ENCODE assay signal across 21 cellular contexts in genomic region chr9:106932178-106932577, GRCh38.
"Had no signal": no experiment of that assay in that cellular context is flagged by ENCODE, and none has a peak within 500 bp of the region (broad histone marks: within the 10 kb centered on the region; RNA-seq: fewer than 3 reads in every experiment).

No MANE protein-coding gene starts in this region.

- H3K9me3 ChIP-seq: left lung, prostate gland, right atrium auricular region, suprapubic skin had no signal

- H3K9me3 Mint-ChIP-seq: nephron, neural progenitor cell had no signal

- ATAC-seq: effector memory CD8-positive, alpha-beta T cell; left cardiac atrium; left lung; naive thymus-derived CD4-positive, alpha-beta T cell; sciatic nerve; stimulated activated naive CD8-positive, alpha-beta T cell treated with anti-CD3 and anti-CD28 coated beads, Interleukin-15, amount 100 ng/mL, for 72 hours had no signal

- H3K4me1 ChIP-seq: prostate gland, suprapubic skin had no signal

- H3K4me3 Mint-ChIP-seq: effector memory CD8-positive, alpha-beta T cell; naive thymus-derived CD4-positive, alpha-beta T cell; nephron; neural progenitor cell; stimulated activated naive CD8-positive, alpha-beta T cell treated with anti-CD3 and anti-CD28 coated beads, Interleukin-15, amount 100 ng/mL, for 72 hours had no signal

- DNase-seq: cortex of kidney; effector memory CD8-positive, alpha-beta T cell; head of caudate nucleus; left cardiac atrium; mammary epithelial cell; midbrain; naive thymus-derived CD4-positive, alpha-beta T cell; stimulated activated CD4-positive, alpha-beta T cell treated with anti-CD3 and anti-CD28 coated beads, Interleukin-12 subunit alpha, Interleukin-12 subunit beta, amount 100 ng/mL, for 4 hours; stimulated activated CD4-positive, alpha-beta T cell treated with anti-CD3 and anti-CD28 coated beads, Interleukin-1b, Interleukin-23, amount 100 ng/mL, for 48 hours; stimulated activated CD4-positive, alpha-beta T cell treated with anti-CD3 and anti-CD28 coated beads, Interleukin-4, amount 100 ng/mL, for 1 hour; stimulated activated CD8-positive, alpha-beta memory T cell treated with anti-CD3 and anti-CD28 coated beads, Interleukin-4, amount 100 ng/mL, for 48 hours; stimulated activated naive CD4-positive, alpha-beta T cell; stimulated activated naive CD8-positive, alpha-beta T cell treated with anti-CD3 and anti-CD28 coated beads, Interleukin-15, amount 100 ng/mL, for 72 hours had no signal

- H3K27me3 Mint-ChIP-seq: effector memory CD8-positive, alpha-beta T cell; naive thymus-derived CD4-positive, alpha-beta T cell; stimulated activated naive CD8-positive, alpha-beta T cell treated with anti-CD3 and anti-CD28 coated beads, Interleukin-15, amount 100 ng/mL, for 72 hours had no signal

- H3K4me2 ChIP-seq: neural progenitor cell, smooth muscle cell had no signal

- H3K27me3 ChIP-seq: left lung, neural progenitor cell, right atrium auricular region, suprapubic skin had no signal

- H3K4me3 ChIP-seq: left lung, neural progenitor cell, prostate gland, right atrium auricular region, smooth muscle cell, suprapubic skin had no signal

- H2AFZ ChIP-seq: neural progenitor cell had no signal

- H3K27ac ChIP-seq: left lung, neural progenitor cell, prostate gland, right atrium auricular region, suprapubic skin had no signal

- H3K4me1 Mint-ChIP-seq: naive thymus-derived CD4-positive, alpha-beta T cell; nephron; neural progenitor cell; stimulated activated naive CD8-positive, alpha-beta T cell treated with anti-CD3 and anti-CD28 coated beads, Interleukin-15, amount 100 ng/mL, for 72 hours had no signal

- H3K27ac Mint-ChIP-seq: effector memory CD8-positive, alpha-beta T cell; neural progenitor cell; stimulated activated naive CD8-positive, alpha-beta T cell treated with anti-CD3 and anti-CD28 coated beads, Interleukin-15, amount 100 ng/mL, for 72 hours had no signal
